ENCODE assay signal across 1 cellular context in genomic region chr14:69183735-69184134, GRCh38.
TF ChIP-seq lines count a peak whose summit lies in the region.

No MANE protein-coding gene starts in this region.

TF ChIP-seq in IMR-90, 13 proteins besides CTCF, POLR2A, EP300 and RAD21:
- no peak for TF ChIP-seq NFE2L2 (IDR thresholded peaks at IDR 0.05; ENCODE audit: low read depth, low read length)
- no peak for TF ChIP-seq CEBPB (IDR thresholded peaks at IDR 0.05; ENCODE audit: low read depth, low read length)
- TF ChIP-seq MXI1 (IDR thresholded peaks at IDR 0.05; ENCODE audit: borderline replicate concordance, low read depth, low read length), result no peak
- TF ChIP-seq CHD1 (IDR thresholded peaks at IDR 0.05; ENCODE audit: low read depth, low read length), result no peak
- TF ChIP-seq MAZ (IDR thresholded peaks at IDR 0.05; ENCODE audit: borderline replicate concordance, low read depth, low read length), result no peak
- no peak for TF ChIP-seq SMC3 (IDR thresholded peaks at IDR 0.05; ENCODE audit: low read depth, low read length)
- no peak for TF ChIP-seq RCOR1 (IDR thresholded peaks at IDR 0.05; ENCODE audit: insufficient replicate concordance, low read length)
- TF ChIP-seq ELK1 (IDR thresholded peaks at IDR 0.05; ENCODE audit: borderline replicate concordance, low read depth, low read length), result no peak
- TF ChIP-seq FOS (IDR thresholded peaks at IDR 0.05; ENCODE audit: low read depth, low read length), result no peak
- TF ChIP-seq, protein P1, sequence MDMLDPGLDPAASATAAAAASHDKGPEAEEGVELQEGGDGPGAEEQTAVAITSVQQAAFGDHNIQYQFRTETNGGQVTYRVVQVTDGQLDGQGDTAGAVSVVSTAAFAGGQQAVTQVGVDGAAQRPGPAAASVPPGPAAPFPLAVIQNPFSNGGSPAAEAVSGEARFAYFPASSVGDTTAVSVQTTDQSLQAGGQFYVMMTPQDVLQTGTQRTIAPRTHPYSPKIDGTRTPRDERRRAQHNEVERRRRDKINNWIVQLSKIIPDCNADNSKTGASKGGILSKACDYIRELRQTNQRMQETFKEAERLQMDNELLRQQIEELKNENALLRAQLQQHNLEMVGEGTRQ (IDR thresholded peaks at IDR 0.05; ENCODE audit: low read depth, low read length), result no peak
- no peak for TF ChIP-seq RFX5 (IDR thresholded peaks at IDR 0.05; ENCODE audit: low read depth, low read length)
- no peak for TF ChIP-seq BHLHE40 (IDR thresholded peaks at IDR 0.05; ENCODE audit: low read depth, low read length)
- TF ChIP-seq MAFK (IDR thresholded peaks at IDR 0.05; ENCODE audit: low read depth, low read length), result no peak
